ENCODE assay signal across 8 cellular contexts in the genomic region with DNA sequence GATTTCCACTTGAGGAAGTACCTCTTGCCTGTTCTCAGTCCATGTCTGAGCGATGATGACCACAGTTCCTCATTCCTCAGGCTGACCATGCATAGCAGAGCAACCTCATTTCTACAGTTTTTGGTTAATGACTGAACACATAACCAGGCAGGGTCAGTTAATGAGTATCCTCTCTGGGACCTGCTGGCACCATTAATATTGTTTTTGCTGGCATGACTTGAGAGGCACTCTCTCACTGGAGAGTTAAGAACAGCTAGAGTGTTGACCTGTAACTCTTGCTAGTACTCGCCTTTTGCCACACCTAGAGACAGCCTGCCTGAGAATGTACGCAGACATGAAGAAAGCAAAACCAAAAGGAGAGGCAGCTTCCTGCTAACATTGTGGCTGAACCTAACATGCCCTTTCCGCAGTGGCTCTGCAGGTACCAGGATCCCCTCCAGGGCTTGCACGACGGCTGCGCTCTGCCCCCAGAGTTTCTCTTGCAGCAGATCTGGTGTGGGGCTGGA.
DNase-seq lines count a peak whose midpoint lies in the region; ATAC-seq, FAIRE-seq and TF ChIP-seq lines count a peak whose summit lies in the region.

No MANE protein-coding gene starts in this region.

- no peak for TF ChIP-seq CTCF in coronary artery (IDR thresholded peaks at IDR 0.05)

- DNase-seq in ACHN, result peak; percentile 99
- DNase-seq in GM19239 (ENCODE audit: insufficient read length, low spot score), result peak; percentile 62
- peak; percentile 31 for DNase-seq in activated CD4-positive, alpha-beta T cell treated with anti-CD3 and anti-CD28 coated beads for 1 hour
- DNase-seq in coronary artery (ENCODE audit: low spot score), result no peak
- peak; percentile 45 for DNase-seq in skeletal muscle cell (ENCODE audit: low read depth)
- DNase-seq in NCI-H2171 treated with DMSO at 0.1 percent for 48 hours (lab: John Stamatoyannopoulos, UW), result no peak
- no peak for DNase-seq in D341Med (ENCODE audit: low spot score)

- ATAC-seq in HG03354 (IDR thresholded peaks at IDR 0.05; ENCODE audit: poor library complexity, severe bottlenecking, unreplicated experiment), result peak; percentile 88

- in situ Hi-C loops in ACHN (cut with HindIII; ENCODE audit: low pct_ligation_motif_present, low pct_unique_long_range_greater_than_20kb, low sequenced_read_pairs), result no loop called here

- H3K27ac ChIP-seq in coronary artery, result no peak overlapping the region

- FAIRE-seq in GM19239 (lab: Jason Lieb, UNC), result peak; percentile 100

- H3K4me3 ChIP-seq in coronary artery (peak overlapping the region; percentile 20), skeletal muscle cell (ENCODE audit: low read depth, low read length) (no peak overlapping the region)

Comparison
In these comparisons a context has a peak if more than half of its experiments do, and no peak if none do; other contexts are left out.
1. DNase-seq: peak in ACHN (single experiment), GM19239 (single experiment), activated CD4-positive, alpha-beta T cell treated with anti-CD3 and anti-CD28 coated beads for 1 hour (single experiment) and skeletal muscle cell (single experiment); none in coronary artery (single experiment), NCI-H2171 treated with DMSO at 0.1 percent for 48 hours (single experiment) and D341Med (single experiment).